ENCODE assay signal across 8 cellular contexts in genomic region chr19:31350033-31350692, GRCh38. TPM values are rescaled to one million over a fixed set of nuclear protein-coding genes. Genes with fewer than 3 reads are reported as not detected.
DNase-seq lines count a peak whose midpoint lies in the region; ATAC-seq and TF ChIP-seq lines count a peak whose summit lies in the region.

No MANE protein-coding gene starts in this region.

- ATAC-seq in CD8-positive, alpha-beta T cell = no peak
- ATAC-seq in HG03139 (IDR thresholded peaks at IDR 0.05; ENCODE audit: unreplicated experiment) = no peak

- peaks cover 30% of the 10 kb centered on the region for H3K4me1 Mint-ChIP-seq in CD8-positive, alpha-beta T cell (ENCODE audit: low read depth)
- peaks cover 38% of the 10 kb centered on the region for H3K4me1 Mint-ChIP-seq in osteocyte (ENCODE audit: unreplicated experiment)

- DNase-seq in CD8-positive, alpha-beta T cell = no peak
- peak; percentile 14 for DNase-seq in SK-MEL-5 (ENCODE audit: low read depth, low spot score)
- peak; percentile 39 for DNase-seq in fibroblast of villous mesenchyme (ENCODE audit: low read depth)
- DNase-seq in osteocyte (ENCODE audit: extremely low spot score, unreplicated experiment) = no peak
- DNase-seq in DMS153 (lab: John Stamatoyannopoulos, UW) = no peak
- no peak for DNase-seq in NCI-H526 treated with DMSO at 0.1 percent for 48 hours (lab: John Stamatoyannopoulos, UW)
- DNase-seq in GOT3 (lab: John Stamatoyannopoulos, UW) = no peak

- in situ Hi-C loops in SK-MEL-5 (cut with HindIII; ENCODE audit: low pct_unique_long_range_greater_than_20kb, low sequenced_read_pairs) = no loop called here

- intact Hi-C loops in CD8-positive, alpha-beta T cell (cut with DNase I, micrococcal nuclease) = loop anchor here (10.0 kb wide), 2 partner anchors 565 to 1235 kb away; partner anchors contain the start of gene PDCD5 (in 1 of the 2)

- CTCF ChIA-PET in CD8-positive, alpha-beta T cell (lab: Charles Lee) = no interaction called here

- peak overlapping the region; percentile 71 for H3K4me3 Mint-ChIP-seq in CD8-positive, alpha-beta T cell
- H3K4me3 Mint-ChIP-seq in osteocyte (ENCODE audit: unreplicated experiment) = peak overlapping the region; percentile 69

- peaks cover 22% of the 10 kb centered on the region for H3K4me1 ChIP-seq in CD8-positive, alpha-beta T cell (ENCODE audit: insufficient read depth, low read length)

- H3K9me3 Mint-ChIP-seq in CD8-positive, alpha-beta T cell = no peaks in the 10 kb centered on the region
- no peaks in the 10 kb centered on the region for H3K9me3 Mint-ChIP-seq in osteocyte (ENCODE audit: unreplicated experiment)

- H3K27ac ChIP-seq in CD8-positive, alpha-beta T cell (ENCODE audit: low read depth, low read length) = no peak overlapping the region

- peaks cover 58% of the 10 kb centered on the region for H3K27me3 Mint-ChIP-seq in CD8-positive, alpha-beta T cell (ENCODE audit: low read depth)
- peaks cover 37% of the 10 kb centered on the region for H3K27me3 Mint-ChIP-seq in osteocyte (ENCODE audit: unreplicated experiment)

- H3K36me3 Mint-ChIP-seq in CD8-positive, alpha-beta T cell = peaks cover 2% of the 10 kb centered on the region
- peaks cover 2% of the 10 kb centered on the region for H3K36me3 Mint-ChIP-seq in osteocyte (ENCODE audit: unreplicated experiment)

- no peak for TF ChIP-seq CTCF in CD8-positive, alpha-beta T cell (IDR thresholded peaks at IDR 0.05)
- TF ChIP-seq CTCF in fibroblast of villous mesenchyme (IDR thresholded peaks at IDR 0.05; ENCODE audit: insufficient read depth, low read depth, low read length) (no peak), osteocyte (IDR thresholded peaks at IDR 0.05) (no peak)

- H3K27me3 ChIP-seq in CD8-positive, alpha-beta T cell (ENCODE audit: insufficient read depth, low read length) = peaks cover 59% of the 10 kb centered on the region

- H3K36me3 ChIP-seq in CD8-positive, alpha-beta T cell (ENCODE audit: insufficient read depth, low read length) = no peaks in the 10 kb centered on the region

- H3K4me3 ChIP-seq in CD8-positive, alpha-beta T cell (ENCODE audit: low read depth, low read length) = peak overlapping the region; percentile 33
- peak overlapping the region; percentile 85 for H3K4me3 ChIP-seq in fibroblast of villous mesenchyme (ENCODE audit: low read depth, low read length)

- no peaks in the 10 kb centered on the region for H3K9me3 ChIP-seq in CD8-positive, alpha-beta T cell (ENCODE audit: low read length)

- POLR2A ChIA-PET in CD8-positive, alpha-beta T cell (lab: Charles Lee) = no interaction called here

- no peak overlapping the region for H3K27ac Mint-ChIP-seq in CD8-positive, alpha-beta T cell
- no peak overlapping the region for H3K27ac Mint-ChIP-seq in osteocyte (ENCODE audit: unreplicated experiment)

RNA-seq across cellular contexts. Expression of gene TSHZ3, which starts 0.9 kb away (rescaled TPM):
- total RNA-seq in CD8-positive, alpha-beta T cell = not detected
- total RNA-seq in SK-MEL-5 (2014; rRNA removed; shearing (Covaris generic)) = 2.5 and 3.8 TPM in 2 replicates
- polyA plus RNA-seq in SK-MEL-5 (2015; cell fraction: cytosol; rRNA removed) = 5.7 and 8.1 TPM in 2 replicates
- 8.4 and 8.8 TPM in 2 replicates for polyA plus RNA-seq in SK-MEL-5 (2015; cell fraction: nucleus; rRNA removed)
- total RNA-seq in fibroblast of villous mesenchyme (10.8 and 13.2 TPM in 2 replicates), osteocyte (10.7 and 11.9 TPM in 2 replicates)

Comparison
In these comparisons a context has a peak if more than half of its experiments do, and no peak if none do; other contexts are left out.
1. DNase-seq: peak in SK-MEL-5 (single experiment) and fibroblast of villous mesenchyme (single experiment); none in CD8-positive, alpha-beta T cell (0 of 7), osteocyte (single experiment), DMS153 (single experiment), NCI-H526 treated with DMSO at 0.1 percent for 48 hours (single experiment) and GOT3 (single experiment).